Comparison of ENCODE assay signal across 6 cellular contexts in the genomic region with DNA sequence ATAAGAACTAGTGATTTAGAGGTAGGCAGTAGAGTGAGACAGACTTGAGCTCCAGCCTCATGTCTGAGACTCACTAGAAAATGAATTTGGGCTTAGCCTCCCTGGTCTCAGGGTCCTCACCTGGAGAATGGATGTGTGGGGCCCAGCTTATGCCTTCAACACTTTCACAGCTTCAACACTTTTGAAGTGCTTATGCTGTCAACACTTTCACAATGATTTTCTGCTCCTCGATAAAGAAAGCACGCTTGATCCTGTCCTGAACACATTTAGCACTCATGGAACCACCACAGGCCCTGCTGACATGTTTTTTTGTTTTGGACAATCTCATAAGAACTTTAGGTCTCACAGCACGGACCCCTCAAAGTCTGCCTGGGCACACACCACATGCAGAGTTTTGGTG.
"Had no signal": no experiment of that assay in that cellular context is flagged by ENCODE, and none has a peak within 500 bp of the region (broad histone marks: within the 10 kb centered on the region; RNA-seq: fewer than 3 reads in every experiment).

No MANE protein-coding gene starts in this region.

- H3K27ac ChIP-seq: HL-60 had no signal

- H3K4me2 ChIP-seq: GM23338 had no signal

- DNase-seq: H9, HCEC 1CT, KBM-7 had no signal

- H3K4me3 ChIP-seq: GM23338 had no signal

- H2AFZ ChIP-seq: GM23338 had no signal

- ATAC-seq: GM23338, HepG2 had no signal
